Comparison of ENCODE assay signal across 10 cellular contexts in genomic region chr16:70749681-70750601, GRCh38. TPM values are rescaled to one million over a fixed set of nuclear protein-coding genes. Genes with fewer than 3 reads are reported as not detected.
DNase-seq lines count a peak whose midpoint lies in the region; ATAC-seq, FAIRE-seq and TF ChIP-seq lines count a peak whose summit lies in the region.
"Had no signal": no experiment of that assay in that cellular context is flagged by ENCODE, and none has a peak within 500 bp of the region (broad histone marks: within the 10 kb centered on the region; RNA-seq: fewer than 3 reads in every experiment).

No MANE protein-coding gene starts in this region.

- H3K27me3 ChIP-seq in K562 (ENCODE audit: control insufficient read depth in 2 of 2, insufficient read depth in 2 of 2, low read length in 2 of 2) (no peaks in the 10 kb centered on the region), HepG2 (ENCODE audit: control insufficient read depth in 1 of 2, insufficient read depth in 2 of 2, low read length in 2 of 2) (no peaks in the 10 kb centered on the region), stomach smooth muscle (ENCODE audit: control insufficient read depth in 1 of 2, insufficient read depth in 2 of 2, low read length in 2 of 2) (no peaks in the 10 kb centered on the region)

- TF ChIP-seq EP300 in K562 (IDR thresholded peaks at IDR 0.05; ENCODE audit: low read length) (no peak), HepG2 (IDR thresholded peaks at IDR 0.05; ENCODE audit: low read depth in 2 of 2, low read length in 2 of 2) (no peak), HepG2 (CRISPR knock-in tag; IDR thresholded peaks at IDR 0.05; ENCODE audit: borderline replicate concordance) (no peak)

- peaks cover 29% of the 10 kb centered on the region for H3K36me3 Mint-ChIP-seq in T-cell

- POLR2A ChIA-PET in K562 (lab: Yijun Ruan, JAX) (interaction anchor here (0.6 to 1.4 kb wide), 4 partner anchors 17 to 1841 kb away, joined by 3 to 4 read pairs (median 3); no protein-coding TSS in a partner anchor), HepG2 (lab: Yijun Ruan, JAX) (interaction anchor here (0.9 to 2.1 kb wide), 4 partner anchors 11 to 68 kb away, joined by 3 to 11 read pairs (median 4); no protein-coding TSS in a partner anchor), T-cell (lab: Charles Lee) (no interaction called here)

- H3K9me1 ChIP-seq in K562 (ENCODE audit: control insufficient read depth, insufficient read depth, low read length): no peaks in the 10 kb centered on the region

- TF ChIP-seq RAD21 in K562 (CRISPR knock-in tag; conservative IDR thresholded peaks at IDR 0.05 in 1 of 2, IDR thresholded peaks at IDR 0.05 in 1 of 2): no peak
- no peak for TF ChIP-seq RAD21 in HepG2 (CRISPR knock-in tag; IDR thresholded peaks at IDR 0.05)

- peaks cover 33 to 59% of the 10 kb centered on the region in 2 experiments for H3K4me1 ChIP-seq in K562 (replicated peaks in 1 of 2; ENCODE audit: control insufficient read depth in 2 of 2, insufficient read depth in 2 of 2, low read length in 2 of 2)
- H3K4me1 ChIP-seq in HepG2 (ENCODE audit: insufficient read depth, low read length): peaks cover 55% of the 10 kb centered on the region
- peaks cover 53% of the 10 kb centered on the region for H3K4me1 ChIP-seq in stomach smooth muscle (ENCODE audit: control insufficient read depth, insufficient read depth, low read length)

- H3K27ac Mint-ChIP-seq in T-cell: no peak overlapping the region

- H3K4me3 Mint-ChIP-seq in T-cell: no peak overlapping the region

- no peaks in the 10 kb centered on the region for H4K20me1 ChIP-seq in K562 (replicated peaks; ENCODE audit: control insufficient read depth, insufficient read depth, low read length)
- H4K20me1 ChIP-seq in HepG2 (ENCODE audit: insufficient read depth, low read length): no peaks in the 10 kb centered on the region

- TF ChIP-seq POLR2A in K562 (conservative IDR thresholded peaks at IDR 0.05) (no peak), HepG2 (IDR thresholded peaks at IDR 0.05; ENCODE audit: insufficient read depth in 1 of 2, low read depth in 2 of 2, low read length in 2 of 2) (no peak)

- in situ Hi-C loops in K562 (cut with MboI): no loop called here
- in situ Hi-C loops in HepG2 (cut with HindIII; ENCODE audit: extremely low pct_ligation_motif_present, low pct_unique_long_range_greater_than_20kb): no loop called here

- no peaks in the 10 kb centered on the region for H3K9me3 Mint-ChIP-seq in T-cell

- TF ChIP-seq CTCF in K562 (IDR thresholded peaks at IDR 0.05 in 2 of 3, conservative IDR thresholded peaks at IDR 0.05 in 1 of 3; ENCODE audit: insufficient read depth in 2 of 3, low read depth in 1 of 3, low read length in 3 of 3) (no peak), HepG2 (CRISPR knock-in tag; IDR thresholded peaks at IDR 0.05) (no peak)

- 0 out of 3 replicates have a peak overlapping the region, but pooled peaks have one; percentile 3 for H3K27ac ChIP-seq in K562 (ENCODE audit: extremely low read depth, low read depth, low read length)
- peak overlapping the region; percentile 31 for H3K27ac ChIP-seq in HepG2 (ENCODE audit: extremely low read length, insufficient read depth, low read length)
- H3K27ac ChIP-seq in stomach smooth muscle (ENCODE audit: low read length): peak overlapping the region; percentile 58
- H3K27ac ChIP-seq: 22Rv1 had no signal

- intact Hi-C loops in K562 (cut with micrococcal nuclease) (no loop called here), HepG2 (cut with micrococcal nuclease; ENCODE audit: unreplicated experiment) (no loop called here)

- H3K9me3 ChIP-seq in K562 (replicated peaks; ENCODE audit: control insufficient read depth, insufficient read depth, low read depth, low read length) (no peaks in the 10 kb centered on the region), HepG2 (ENCODE audit: low read length) (no peaks in the 10 kb centered on the region), stomach smooth muscle (ENCODE audit: control insufficient read depth in 2 of 2, low read length in 2 of 2) (no peaks in the 10 kb centered on the region)

- WGBS in K562 (ENCODE audit: insufficient coverage, low coverage, missing lambda C conversion rate): 73% methylated on average over 14 of the region's 16 CpGs
- 97% methylated on average over 12 of the region's 16 CpGs for WGBS in HepG2 (ENCODE audit: low lambda C conversion rate)

- H3K79me2 ChIP-seq in K562 (ENCODE audit: control insufficient read depth, insufficient read depth, low read length) (no peaks in the 10 kb centered on the region), HepG2 (ENCODE audit: insufficient read depth, low read length) (no peaks in the 10 kb centered on the region)

- no peak overlapping the region for H3K4me3 ChIP-seq in K562
- H3K4me3 ChIP-seq in HepG2 (replicated peaks in 1 of 3; ENCODE audit: insufficient read depth in 1 of 3, low read depth in 2 of 3, low read length in 3 of 3): no peak overlapping the region
- no peak overlapping the region for H3K4me3 ChIP-seq in stomach smooth muscle (ENCODE audit: low read length in 2 of 2)

- BruUV-seq in K562 (replicated peaks; lab: Mats Ljungman, UMichigan): no TSS peak
- no TSS peak for BruUV-seq in HepG2 (replicated peaks; lab: Mats Ljungman, UMichigan)

- ATAC-seq in K562 (no peak), HepG2 (no peak), T-cell (replicated peaks in 1 of 4) (no peak)

- H3K36me3 ChIP-seq in K562 (ENCODE audit: control insufficient read depth, insufficient read depth, low read length): peaks cover 14% of the 10 kb centered on the region; the same call in 2 of the 3 replicates
- H3K36me3 ChIP-seq in HepG2 (replicated peaks in 1 of 2; ENCODE audit: control insufficient read depth in 1 of 2, insufficient read depth in 2 of 2, low read length in 2 of 2): peaks cover 0 to 2% of the 10 kb centered on the region in 2 experiments; a peak in 3 of 5 replicates
- no peaks in the 10 kb centered on the region for H3K36me3 ChIP-seq in stomach smooth muscle (ENCODE audit: control insufficient read depth in 2 of 2, insufficient read depth in 2 of 2, low read length in 2 of 2)

- H3K9ac ChIP-seq in K562 (ENCODE audit: insufficient read depth in 1 of 2, low read depth in 2 of 2, low read length in 2 of 2) (0 out of 4 replicates have a peak overlapping the region, but pooled peaks of 1 of the 2 experiments have one; percentile 43), HepG2 (ENCODE audit: insufficient read depth, low read depth, low read length) (peak overlapping the region; percentile 14; the same call in 1 of the 2 replicates), stomach smooth muscle (ENCODE audit: low read length in 2 of 2) (peak overlapping the region in 1 of 2 donors; percentile 25)

- H3K4me2 ChIP-seq in K562 (ENCODE audit: insufficient read depth, low read length): no peak overlapping the region
- no peak overlapping the region for H3K4me2 ChIP-seq in HepG2 (ENCODE audit: low read depth, low read length)

- no peaks in the 10 kb centered on the region for H3K27me3 Mint-ChIP-seq in T-cell

- H2AFZ ChIP-seq in K562 (ENCODE audit: low read depth, low read length) (no peak overlapping the region), HepG2 (ENCODE audit: low read length) (no peak overlapping the region)

- FAIRE-seq in K562 (lab: Jason Lieb, UNC) (no peak), HepG2 (lab: Jason Lieb, UNC) (no peak), HTR-8/SVneo (lab: Jason Lieb, UNC) (no peak)

- DNase-seq in NCI-H1092 treated with DMSO at 0.1 percent for 48 hours (lab: John Stamatoyannopoulos, UW): peak; percentile 8
- DNase-seq in NCI-H1092 (lab: John Stamatoyannopoulos, UW): no peak
- peak in 3 of 4 experiments; percentile 37 to 47 (median 43) for DNase-seq in K562 (ENCODE audit: extremely low read depth in 1 of 4, low spot score in 3 of 4)
- DNase-seq in HepG2 (ENCODE audit: low spot score): no peak
- DNase-seq in NCI-H1436 treated with DMSO at 0.1 percent for 48 hours (lab: John Stamatoyannopoulos, UW): no peak
- no peak for DNase-seq in HTR-8/SVneo (ENCODE audit: insufficient read length, low spot score)
- DNase-seq in T-cell: no peak
- DNase-seq: activated T-cell treated with anti-CD3 and anti-CD28 coated beads for 4 hours had no signal

- peaks cover 20 to 21% (median 21%) of the 10 kb centered on the region in 3 donors for H3K4me1 Mint-ChIP-seq in T-cell

- CTCF ChIA-PET in K562 (lab: Yijun Ruan, JAX; ENCODE audit: low intra/inter-chr PET ratio): no interaction called here
- CTCF ChIA-PET in HepG2 (lab: Yijun Ruan, JAX; ENCODE audit: low intra/inter-chr PET ratio, low total read pairs): no interaction called here
- CTCF ChIA-PET in T-cell (lab: Charles Lee): interaction anchor here in 1 of 2 donors (0.5 kb wide), 1 partner anchor 82 kb away, joined by 4 read pairs; no protein-coding TSS in a partner anchor

RNA-seq across cellular contexts. Expression of gene VAC14, which starts 51.0 kb away (rescaled TPM):
- 45.2 and 136 TPM in 2 replicates for total RNA-seq in K562 (2011; cell fraction: chromatin; rRNA removed; ENCODE audit: low replicate concordance)
- total RNA-seq in K562 (2011; cell fraction: nucleolus; rRNA removed): 58.6 and 60.4 TPM in 2 replicates
- 39.1 and 43.8 TPM in 2 replicates for total RNA-seq in K562 (2011; cell fraction: nucleoplasm; rRNA removed)
- total RNA-seq in K562 (2014; rRNA removed): 38.4 and 47.2 TPM in 2 replicates
- total RNA-seq in K562 (2014; rRNA removed; fragmentation: Illumina TruSeq; extraction: Trizol): 8.6 and 12.0 TPM in 2 replicates
- total RNA-seq in K562 (2015; rRNA removed; fragmentation: Illumina TruSeq; extraction: Trizol): 26.6 and 29.4 TPM in 2 replicates
- 36.7 and 41.6 TPM in 2 replicates for total RNA-seq in K562 (2021)
- polyA plus RNA-seq in K562 (2011; rRNA removed): 13.8 and 26.1 TPM in 2 replicates
- polyA plus RNA-seq in K562 (2011; cell fraction: cytosol; rRNA removed): 19.2 and 38.0 TPM in 2 replicates
- polyA plus RNA-seq in K562 (2011; cell fraction: nucleus; rRNA removed): 25.6 and 51.5 TPM in 2 replicates
- polyA plus RNA-seq in K562 (2012): 39.3 and 41.6 TPM in 2 replicates
- 33.6 and 42.1 TPM in 2 replicates for polyA plus RNA-seq in K562 (2014; fragmentation: Illumina TruSeq; extraction: Trizol)
- 1 to 10 TPM; 1.3 to 3.3 TPM for polyA plus RNA-seq in K562 (2014; fragmentation: Nextera tagmentation; extraction: Ambion mirVana)
- 27.0 and 31.3 TPM in 2 replicates for polyA plus RNA-seq in K562 (2014; rRNA removed)
- 17.6 and 24.3 TPM in 2 replicates for polyA minus RNA-seq in K562 (2011; rRNA and poly(A)+ RNA removed)
- polyA minus RNA-seq in K562 (2011; cell fraction: cytosol; rRNA and poly(A)+ RNA removed): 27.8 and 38.5 TPM in 2 replicates
- polyA minus RNA-seq in K562 (2011; cell fraction: nucleus; rRNA and poly(A)+ RNA removed): 21.9 and 23.3 TPM in 2 replicates
- total RNA-seq in HepG2 (2016; rRNA removed; fragmentation: Illumina TruSeq; extraction: Trizol): 24.4 and 24.6 TPM in 2 replicates
- total RNA-seq in HepG2 (2016; cell fraction: cytosol; rRNA removed; fragmentation: Illumina TruSeq; extraction: Trizol; ENCODE audit: low read depth): 9.1 and 12.1 TPM in 2 replicates
- 18.1 and 23.9 TPM in 2 replicates for total RNA-seq in HepG2 (2016; cell fraction: insoluble cytoplasmic fraction; rRNA removed; fragmentation: Illumina TruSeq; extraction: Trizol)
- total RNA-seq in HepG2 (2016; cell fraction: membrane; rRNA removed; fragmentation: Illumina TruSeq; extraction: Trizol): 17.4 and 24.9 TPM in 2 replicates
- total RNA-seq in HepG2 (2016; cell fraction: nucleus; rRNA removed; fragmentation: Illumina TruSeq; extraction: Trizol): 24.1 and 25.1 TPM in 2 replicates
- polyA plus RNA-seq in HepG2 (2011; rRNA removed): 23.5 and 26.0 TPM in 2 replicates
- polyA plus RNA-seq in HepG2 (2011; cell fraction: cytosol; rRNA removed): 15.1 and 23.3 TPM in 2 replicates
- 49.6 and 50.7 TPM in 2 replicates for polyA plus RNA-seq in HepG2 (2011; cell fraction: nucleus; rRNA removed)
- polyA plus RNA-seq in HepG2 (2012): 18.6 and 24.0 TPM in 2 replicates
- 14.6 and 18.8 TPM in 2 replicates for polyA plus RNA-seq in HepG2 (2016; cell fraction: cytosol; fragmentation: Illumina TruSeq; extraction: Trizol; ENCODE audit: low read depth)
- 29.6 and 36.9 TPM in 2 replicates for polyA plus RNA-seq in HepG2 (2016; cell fraction: insoluble cytoplasmic fraction; fragmentation: Illumina TruSeq; extraction: Trizol; ENCODE audit: low read depth)
- 28.0 and 35.3 TPM in 2 replicates for polyA plus RNA-seq in HepG2 (2016; cell fraction: membrane; fragmentation: Illumina TruSeq; extraction: Trizol; ENCODE audit: low read depth)
- polyA plus RNA-seq in HepG2 (2016; cell fraction: nucleus; fragmentation: Illumina TruSeq; extraction: Trizol; ENCODE audit: insufficient read depth, low read depth): 41.2 and 46.7 TPM in 2 replicates
- 58.3 and 79.6 TPM in 2 replicates for polyA minus RNA-seq in HepG2 (2011; rRNA and poly(A)+ RNA removed; ENCODE audit: low replicate concordance)
- polyA minus RNA-seq in HepG2 (2011; cell fraction: cytosol; rRNA and poly(A)+ RNA removed): 22.8 and 23.7 TPM in 2 replicates
- 33.0 and 34.8 TPM in 2 replicates for polyA minus RNA-seq in HepG2 (2011; cell fraction: nucleus; rRNA and poly(A)+ RNA removed)
- total RNA-seq in T-cell: 10 to 100 TPM; 40.3 to 48.0 (median 44.0) TPM

Comparison
In these comparisons a context has a peak if more than half of its experiments do, and no peak if none do; other contexts are left out.
1. DNase-seq: peak in NCI-H1092 treated with DMSO at 0.1 percent for 48 hours (single experiment) and K562 (3 of 4); none in NCI-H1092 (single experiment), HepG2 (single experiment), NCI-H1436 treated with DMSO at 0.1 percent for 48 hours (single experiment), HTR-8/SVneo (single experiment) and T-cell (0 of 34).
2. H3K27ac ChIP-seq: peak in every context shown above with its lines; median percentile 58 in stomach smooth muscle; 31 in HepG2; 3 in K562.
3. POLR2A ChIA-PET loops: an anchor here in K562 (0.6 to 1.4 kb wide) and HepG2 (0.9 to 2.1 kb wide); none called in T-cell.